ENCODE assay signal across 8 cellular contexts in the genomic region with DNA sequence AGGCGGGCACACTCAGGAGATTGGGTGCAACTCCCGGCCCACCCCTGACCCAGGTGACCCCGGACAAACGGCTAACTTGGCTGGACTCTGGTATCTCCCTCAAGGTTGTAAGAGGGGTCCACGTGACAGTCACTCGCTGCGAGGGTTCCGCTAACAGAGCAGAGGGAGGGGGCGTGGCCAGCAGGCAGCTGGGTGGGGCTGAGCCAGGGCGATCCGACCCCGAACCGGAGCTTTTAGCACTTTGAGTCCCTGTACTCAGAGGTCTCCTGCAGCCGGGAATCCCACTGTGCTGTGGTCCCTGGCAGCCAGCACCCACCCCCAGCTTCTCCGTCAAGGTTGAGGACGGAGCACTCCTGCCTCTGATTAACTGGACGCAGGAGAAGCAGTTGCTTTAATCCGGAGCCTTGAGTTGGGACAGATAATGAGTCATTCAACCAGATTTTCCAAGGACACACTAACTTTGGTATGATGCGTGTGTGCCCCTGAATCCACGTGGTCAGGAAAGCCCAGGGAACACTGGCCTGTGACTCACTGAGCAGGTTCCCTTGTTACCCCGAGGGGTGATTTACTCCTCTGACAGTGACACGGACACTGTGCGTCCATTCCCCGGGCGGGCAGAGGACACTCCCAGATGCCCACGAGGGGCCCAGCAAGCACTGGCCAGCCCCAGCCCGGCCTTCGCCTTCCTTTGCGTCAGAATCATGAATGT. TPM values are rescaled to one million over a fixed set of nuclear protein-coding genes. Genes with fewer than 3 reads are reported as not detected.
A peak's percentile ranks its signal among the peaks of the same experiment; 100 is the strongest.
DNase-seq lines count a peak whose midpoint lies in the region; ATAC-seq, FAIRE-seq and TF ChIP-seq lines count a peak whose summit lies in the region.

No MANE protein-coding gene starts in this region.

- no peak overlapping the region for H3K18ac ChIP-seq in H1 (ENCODE audit: extremely low read depth, low read length)

- H3K9ac ChIP-seq in H1 (replicated peaks in 1 of 4; ENCODE audit: extremely low read depth in 1 of 4, low read depth in 3 of 4, low read length in 3 of 4), result no peak overlapping the region; a peak in 1 of 7 replicates

- no peak overlapping the region for H2BK5ac ChIP-seq in H1 (ENCODE audit: low read depth, low read length)

- H2BK12ac ChIP-seq in H1 (ENCODE audit: low read depth, low read length), result peak overlapping the region; percentile 50; the same call in 1 of the 2 replicates

- H3K14ac ChIP-seq in H1 (ENCODE audit: insufficient read length), result no peak overlapping the region

- no peak for TF ChIP-seq EP300 in H1 (IDR thresholded peaks at IDR 0.05; ENCODE audit: borderline replicate concordance in 1 of 2, low read depth in 2 of 2, low read length in 2 of 2)

- H4K91ac ChIP-seq in H1 (replicated peaks; ENCODE audit: insufficient read length, low read length), result no peak overlapping the region

- H3K79me2 ChIP-seq in H1 (ENCODE audit: control insufficient read depth in 1 of 2, insufficient read depth in 2 of 2, low read length in 2 of 2), result no peaks in the 10 kb centered on the region

- peaks cover 3% of the 10 kb centered on the region; the same call in 1 of the 2 replicates for H3K23me2 ChIP-seq in H1 (ENCODE audit: low read depth, low read length)

- POLR2A ChIA-PET in H1 (lab: Charles Lee; ENCODE audit: partially characterized antibody), result no interaction called here

- no peak overlapping the region for H2AFZ ChIP-seq in H1 (ENCODE audit: low read length)

- H2AK5ac ChIP-seq in H1 (ENCODE audit: low read depth, low read length), result no peak overlapping the region

- peaks cover 0 to 12% (median 7%) of the 10 kb centered on the region in 4 experiments; a peak in 6 of 7 replicates for H3K4me1 ChIP-seq in H1 (replicated peaks in 1 of 4; ENCODE audit: control insufficient read depth in 3 of 4, insufficient read depth in 4 of 4, low read length in 3 of 4)

- H3K56ac ChIP-seq in H1 (replicated peaks; ENCODE audit: insufficient read length, low read depth, low read length), result no peak overlapping the region

- CTCF ChIA-PET in H1 (lab: Charles Lee; ENCODE audit: partially characterized antibody), result interaction anchor here (0.6 to 1.9 kb wide), 3 partner anchors 9 to 110 kb away, joined by 3 to 9 read pairs (median 6); no protein-coding TSS in a partner anchor

- H3K36me3 ChIP-seq in H1 (ENCODE audit: control insufficient read depth in 2 of 4, insufficient read depth in 4 of 4, low read length in 3 of 4), result no peaks in the 10 kb centered on the region

- TF ChIP-seq CTCF in H1 (IDR thresholded peaks at IDR 0.05; ENCODE audit: control extremely low read depth in 1 of 3, insufficient read depth in 1 of 3, low read depth in 1 of 3, low read length in 3 of 3), result no peak

- no peak for ATAC-seq in GM19452 (IDR thresholded peaks at IDR 0.05; ENCODE audit: unreplicated experiment)

- H2BK120ac ChIP-seq in H1 (replicated peaks; ENCODE audit: low read depth, low read length), result no peak overlapping the region

- H3K9me3 ChIP-seq in H1 (ENCODE audit: insufficient read depth in 2 of 2, low read depth in 1 of 2, low read length in 1 of 2), result peaks cover 6 to 8% of the 10 kb centered on the region in 2 experiments; a peak in 3 of 4 replicates

- H4K8ac ChIP-seq in H1 (ENCODE audit: extremely low read depth, insufficient read depth, low read length), result no peak overlapping the region; the same call in 1 of the 2 replicates

- no peak for TF ChIP-seq POLR2A in H1 (IDR thresholded peaks at IDR 0.05; ENCODE audit: control extremely low read depth in 1 of 2, low read depth in 2 of 2, low read length in 2 of 2)

- no peak overlapping the region for H2BK20ac ChIP-seq in H1 (ENCODE audit: low read length)

- no peaks in the 10 kb centered on the region for H3K79me1 ChIP-seq in H1 (ENCODE audit: low read depth, low read length)

- no peak for TF ChIP-seq RAD21 in H1 (IDR thresholded peaks at IDR 0.05 in 1 of 2, conservative IDR thresholded peaks at IDR 0.05 in 1 of 2; ENCODE audit: low read depth in 2 of 2, low read length in 2 of 2)

- no peak overlapping the region for H2BK15ac ChIP-seq in H1 (ENCODE audit: low read length)

- H3K4ac ChIP-seq in H1 (replicated peaks; ENCODE audit: insufficient read length, low read depth, low read length), result no peak overlapping the region

- peak overlapping the region in 2 of 4 experiments; percentile 4 to 47; a peak in 2 of 8 replicates for H3K4me3 ChIP-seq in H1 (ENCODE audit: extremely low read depth in 1 of 4, insufficient read depth in 2 of 4, low read depth in 3 of 4, low read length in 4 of 4)

- FAIRE-seq in H1 (lab: Jason Lieb, UNC), result no peak

- DNase-seq in ELR (ENCODE audit: low read depth) (peak; percentile 63), NCI-H2107 (lab: John Stamatoyannopoulos, UW) (peak; percentile 29), H1 (ENCODE audit: low read depth in 1 of 2, low spot score in 2 of 2) (peak in 1 of 2 experiments; percentile 77), non-pigmented ciliary epithelial cell (ENCODE audit: low read depth) (peak; percentile 15), HPDE6-E6E7 (ENCODE audit: extremely low spot score) (no peak), NCI-H2081 treated with DMSO at 0.1 percent for 48 hours (lab: John Stamatoyannopoulos, UW) (no peak), NCI-H526 treated with DMSO at 0.1 percent for 48 hours (lab: John Stamatoyannopoulos, UW) (no peak)

- H3K4me2 ChIP-seq in H1 (ENCODE audit: insufficient read depth in 1 of 2, low read depth in 2 of 2, low read length in 2 of 2), result peak overlapping the region; percentile 51 to 69

- no peaks in the 10 kb centered on the region for H4K20me1 ChIP-seq in H1 (replicated peaks in 1 of 2; ENCODE audit: control insufficient read depth in 1 of 2, insufficient read depth in 2 of 2, low read length in 2 of 2)

- no peak overlapping the region for H3K23ac ChIP-seq in H1 (ENCODE audit: insufficient read length)

- H4K5ac ChIP-seq in H1 (ENCODE audit: insufficient read length, low read depth, low read length), result no peak overlapping the region

- H3K27me3 ChIP-seq in H1 (replicated peaks in 1 of 4; ENCODE audit: control insufficient read depth in 3 of 4, extremely low read depth in 1 of 4, insufficient read depth in 3 of 4, low read length in 3 of 4), result peaks cover 0 to 20% (median 15%) of the 10 kb centered on the region in 4 experiments; a peak in 6 of 7 replicates

- WGBS in H1 (ENCODE audit: extremely low coverage in 1 of 2, insufficient coverage in 1 of 2, insufficient read length in 1 of 2, insufficient replicate concordance in 2 of 2, low coverage in 1 of 2, low lambda C conversion rate in 2 of 2, missing lambda C conversion rate in 1 of 2), 2 experiments, result 43% methylated on average over 24 of the region's 29 CpGs; no CpG with 5 or more reads in 1 of the 2 experiments

- H3K27ac ChIP-seq in H1 (ENCODE audit: low read depth, low read length), result no peak overlapping the region

TF ChIP-seq in H1, 55 proteins besides CTCF, POLR2A, EP300 and RAD21:
- no peak for TF ChIP-seq RBBP5 (IDR thresholded peaks at IDR 0.05; ENCODE audit: borderline replicate concordance, low read depth, low read length)
- no peak for TF ChIP-seq SAP30 (IDR thresholded peaks at IDR 0.05; ENCODE audit: insufficient read depth, insufficient replicate concordance, low read length)
- no peak for TF ChIP-seq SIN3A (conservative IDR thresholded peaks at IDR 0.05 in 1 of 2, IDR thresholded peaks at IDR 0.05 in 1 of 2; ENCODE audit: low read depth in 1 of 2, low read length in 2 of 2)
- TF ChIP-seq RXRA (IDR thresholded peaks at IDR 0.05; ENCODE audit: insufficient read depth, low read depth, low read length), result no peak
- TF ChIP-seq, protein P1, sequence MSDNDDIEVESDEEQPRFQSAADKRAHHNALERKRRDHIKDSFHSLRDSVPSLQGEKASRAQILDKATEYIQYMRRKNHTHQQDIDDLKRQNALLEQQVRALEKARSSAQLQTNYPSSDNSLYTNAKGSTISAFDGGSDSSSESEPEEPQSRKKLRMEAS (IDR thresholded peaks at IDR 0.05), result peak; percentile 29
- TF ChIP-seq SP1 (IDR thresholded peaks at IDR 0.05; ENCODE audit: low read depth, low read length), result no peak
- TF ChIP-seq JUND (IDR thresholded peaks at IDR 0.05; ENCODE audit: low read length), result no peak
- TF ChIP-seq, protein P2, sequence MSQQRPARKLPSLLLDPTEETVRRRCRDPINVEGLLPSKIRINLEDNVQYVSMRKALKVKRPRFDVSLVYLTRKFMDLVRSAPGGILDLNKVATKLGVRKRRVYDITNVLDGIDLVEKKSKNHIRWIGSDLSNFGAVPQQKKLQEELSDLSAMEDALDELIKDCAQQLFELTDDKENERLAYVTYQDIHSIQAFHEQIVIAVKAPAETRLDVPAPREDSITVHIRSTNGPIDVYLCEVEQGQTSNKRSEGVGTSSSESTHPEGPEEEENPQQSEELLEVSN (IDR thresholded peaks at IDR 0.05), result peak; percentile 43
- TF ChIP-seq, protein P3, sequence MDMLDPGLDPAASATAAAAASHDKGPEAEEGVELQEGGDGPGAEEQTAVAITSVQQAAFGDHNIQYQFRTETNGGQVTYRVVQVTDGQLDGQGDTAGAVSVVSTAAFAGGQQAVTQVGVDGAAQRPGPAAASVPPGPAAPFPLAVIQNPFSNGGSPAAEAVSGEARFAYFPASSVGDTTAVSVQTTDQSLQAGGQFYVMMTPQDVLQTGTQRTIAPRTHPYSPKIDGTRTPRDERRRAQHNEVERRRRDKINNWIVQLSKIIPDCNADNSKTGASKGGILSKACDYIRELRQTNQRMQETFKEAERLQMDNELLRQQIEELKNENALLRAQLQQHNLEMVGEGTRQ (IDR thresholded peaks at IDR 0.05; ENCODE audit: low read length), result no peak

RNA-seq across cellular contexts. Expression of a gene that starts 16.8 kb away (rescaled TPM):
- 0.28 and 0.36 TPM in 2 replicates for total RNA-seq in H1 (2021; fragmentation: NEBNext Ultra II Directional; extraction: Animal tissue kit (Norgen Biotek cat#: 25700))
- 0.17 and 0.27 TPM in 2 replicates for polyA plus RNA-seq in H1 (2011; rRNA removed)
- polyA plus RNA-seq in H1 (2011; cell fraction: cytosol; rRNA removed), result 0.27 TPM
- polyA plus RNA-seq in H1 (2011; cell fraction: nucleus; rRNA removed), result 0.64 TPM
- polyA plus RNA-seq in H1 (2012, experiment 1 of 2), result 0.13 to 0.59 TPM (median 0.25 TPM) in 4 replicates
- 0.10 TPM for polyA plus RNA-seq in H1 (2012, experiment 2 of 2)
- polyA plus RNA-seq in H1 (2013, experiment 1 of 2), result 0.30 TPM
- 0.15 TPM for polyA plus RNA-seq in H1 (2013, experiment 2 of 2)
- 0.17 and 0.22 TPM in 2 replicates for polyA minus RNA-seq in H1 (2011; rRNA and poly(A)+ RNA removed)
- 1.5 TPM for polyA minus RNA-seq in H1 (2011; cell fraction: cytosol; rRNA and poly(A)+ RNA removed)
- polyA minus RNA-seq in H1 (2011; cell fraction: nucleus; rRNA and poly(A)+ RNA removed), result 1.2 TPM

RNA-seq across cellular contexts. Expression of a gene that starts 31.0 kb away (rescaled TPM):
- total RNA-seq in H1 (2021; fragmentation: NEBNext Ultra II Directional; extraction: Animal tissue kit (Norgen Biotek cat#: 25700)), result 10.6 and 11.6 TPM in 2 replicates
- polyA plus RNA-seq in H1 (2011; rRNA removed), result 12.0 and 20.5 TPM in 2 replicates
- polyA plus RNA-seq in H1 (2011; cell fraction: cytosol; rRNA removed), result 14.8 TPM
- polyA plus RNA-seq in H1 (2011; cell fraction: nucleus; rRNA removed), result 59.6 TPM
- polyA plus RNA-seq in H1 (2012, experiment 1 of 2), result 6.5 to 11.7 TPM (median 11.0 TPM) in 4 replicates
- polyA plus RNA-seq in H1 (2012, experiment 2 of 2), result 5.2 TPM
- polyA plus RNA-seq in H1 (2013, experiment 1 of 2), result 9.3 TPM
- 7.4 TPM for polyA plus RNA-seq in H1 (2013, experiment 2 of 2)
- polyA minus RNA-seq in H1 (2011; rRNA and poly(A)+ RNA removed), result 2.4 and 2.6 TPM in 2 replicates
- 4.1 TPM for polyA minus RNA-seq in H1 (2011; cell fraction: cytosol; rRNA and poly(A)+ RNA removed)
- 7.8 TPM for polyA minus RNA-seq in H1 (2011; cell fraction: nucleus; rRNA and poly(A)+ RNA removed)

Comparison
In these comparisons a context has a peak if more than half of its experiments do, and no peak if none do; other contexts are left out.
1. DNase-seq: peak in ELR (single experiment), NCI-H2107 (single experiment) and non-pigmented ciliary epithelial cell (single experiment); none in HPDE6-E6E7 (single experiment), NCI-H2081 treated with DMSO at 0.1 percent for 48 hours (single experiment) and NCI-H526 treated with DMSO at 0.1 percent for 48 hours (single experiment).